Comparison of ENCODE assay signal across 1 cellular context in the genomic region with DNA sequence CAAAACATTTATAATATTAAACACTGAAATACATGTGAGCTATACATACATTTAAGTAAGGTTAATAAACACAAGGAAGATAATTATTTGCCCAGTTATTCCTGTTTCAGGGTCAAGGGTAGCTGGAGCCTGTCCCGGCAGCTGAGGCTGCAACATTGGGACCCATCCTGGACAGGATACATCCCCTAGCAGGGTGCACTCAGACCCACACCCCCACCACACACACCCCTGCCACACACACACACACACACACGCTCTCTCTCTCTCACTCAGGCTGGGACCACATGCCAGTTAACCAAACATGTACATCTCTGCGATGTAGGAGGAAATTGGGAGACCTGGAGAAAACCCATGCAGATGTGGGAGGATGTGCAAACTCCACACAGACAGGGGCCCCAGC.
TF ChIP-seq lines count a peak whose summit lies in the region.

No MANE protein-coding gene starts in this region.

TF ChIP-seq in HEK293, 187 proteins besides CTCF, POLR2A, EP300 and RAD21:
- TF ChIP-seq, protein P1, sequence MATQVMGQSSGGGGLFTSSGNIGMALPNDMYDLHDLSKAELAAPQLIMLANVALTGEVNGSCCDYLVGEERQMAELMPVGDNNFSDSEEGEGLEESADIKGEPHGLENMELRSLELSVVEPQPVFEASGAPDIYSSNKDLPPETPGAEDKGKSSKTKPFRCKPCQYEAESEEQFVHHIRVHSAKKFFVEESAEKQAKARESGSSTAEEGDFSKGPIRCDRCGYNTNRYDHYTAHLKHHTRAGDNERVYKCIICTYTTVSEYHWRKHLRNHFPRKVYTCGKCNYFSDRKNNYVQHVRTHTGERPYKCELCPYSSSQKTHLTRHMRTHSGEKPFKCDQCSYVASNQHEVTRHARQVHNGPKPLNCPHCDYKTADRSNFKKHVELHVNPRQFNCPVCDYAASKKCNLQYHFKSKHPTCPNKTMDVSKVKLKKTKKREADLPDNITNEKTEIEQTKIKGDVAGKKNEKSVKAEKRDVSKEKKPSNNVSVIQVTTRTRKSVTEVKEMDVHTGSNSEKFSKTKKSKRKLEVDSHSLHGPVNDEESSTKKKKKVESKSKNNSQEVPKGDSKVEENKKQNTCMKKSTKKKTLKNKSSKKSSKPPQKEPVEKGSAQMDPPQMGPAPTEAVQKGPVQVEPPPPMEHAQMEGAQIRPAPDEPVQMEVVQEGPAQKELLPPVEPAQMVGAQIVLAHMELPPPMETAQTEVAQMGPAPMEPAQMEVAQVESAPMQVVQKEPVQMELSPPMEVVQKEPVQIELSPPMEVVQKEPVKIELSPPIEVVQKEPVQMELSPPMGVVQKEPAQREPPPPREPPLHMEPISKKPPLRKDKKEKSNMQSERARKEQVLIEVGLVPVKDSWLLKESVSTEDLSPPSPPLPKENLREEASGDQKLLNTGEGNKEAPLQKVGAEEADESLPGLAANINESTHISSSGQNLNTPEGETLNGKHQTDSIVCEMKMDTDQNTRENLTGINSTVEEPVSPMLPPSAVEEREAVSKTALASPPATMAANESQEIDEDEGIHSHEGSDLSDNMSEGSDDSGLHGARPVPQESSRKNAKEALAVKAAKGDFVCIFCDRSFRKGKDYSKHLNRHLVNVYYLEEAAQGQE (tag by site-specific recombination; IDR thresholded peaks at IDR 0.05) = no peak
- TF ChIP-seq ZIC2 (tag by site-specific recombination; IDR thresholded peaks at IDR 0.05) = 0 out of 2 replicates have a peak, but pooled peaks have one; percentile 27
- TF ChIP-seq, protein P2, sequence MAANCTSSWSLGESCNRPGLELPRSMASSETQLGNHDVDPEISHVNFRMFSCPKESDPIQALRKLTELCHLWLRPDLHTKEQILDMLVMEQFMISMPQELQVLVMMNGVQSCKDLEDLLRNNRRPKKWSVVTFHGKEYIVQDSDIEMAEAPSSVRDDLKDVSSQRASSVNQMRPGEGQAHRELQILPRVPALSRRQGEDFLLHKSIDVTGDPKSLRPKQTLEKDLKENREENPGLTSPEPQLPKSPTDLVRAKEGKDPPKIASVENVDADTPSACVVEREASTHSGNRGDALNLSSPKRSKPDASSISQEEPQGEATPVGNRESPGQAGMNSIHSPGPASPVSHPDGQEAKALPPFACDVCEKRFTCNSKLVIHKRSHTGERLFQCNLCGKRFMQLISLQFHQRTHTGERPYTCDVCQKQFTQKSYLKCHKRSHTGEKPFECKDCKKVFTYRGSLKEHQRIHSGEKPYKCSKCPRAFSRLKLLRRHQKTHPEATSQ (tag by site-specific recombination; IDR thresholded peaks at IDR 0.05) = no peak
- TF ChIP-seq ZNF23 (tag by site-specific recombination; IDR thresholded peaks at IDR 0.05; ENCODE audit: borderline replicate concordance) = no peak
- no peak for TF ChIP-seq ZSCAN30 (tag by site-specific recombination; IDR thresholded peaks at IDR 0.05)
- peak; percentile 60 for TF ChIP-seq ZFHX2 (tag by site-specific recombination; conservative IDR thresholded peaks at IDR 0.05)
- no peak for TF ChIP-seq ZNF416 (tag by site-specific recombination; IDR thresholded peaks at IDR 0.05)
- TF ChIP-seq ZNF221 (tag by site-specific recombination; IDR thresholded peaks at IDR 0.05; ENCODE audit: borderline replicate concordance) = no peak
- TF ChIP-seq, protein P3, sequence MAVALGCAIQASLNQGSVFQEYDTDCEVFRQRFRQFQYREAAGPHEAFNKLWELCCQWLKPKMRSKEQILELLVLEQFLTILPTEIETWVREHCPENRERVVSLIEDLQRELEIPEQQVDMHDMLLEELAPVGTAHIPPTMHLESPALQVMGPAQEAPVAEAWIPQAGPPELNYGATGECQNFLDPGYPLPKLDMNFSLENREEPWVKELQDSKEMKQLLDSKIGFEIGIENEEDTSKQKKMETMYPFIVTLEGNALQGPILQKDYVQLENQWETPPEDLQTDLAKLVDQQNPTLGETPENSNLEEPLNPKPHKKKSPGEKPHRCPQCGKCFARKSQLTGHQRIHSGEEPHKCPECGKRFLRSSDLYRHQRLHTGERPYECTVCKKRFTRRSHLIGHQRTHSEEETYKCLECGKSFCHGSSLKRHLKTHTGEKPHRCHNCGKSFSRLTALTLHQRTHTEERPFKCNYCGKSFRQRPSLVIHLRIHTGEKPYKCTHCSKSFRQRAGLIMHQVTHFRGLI (tag by site-specific recombination; IDR thresholded peaks at IDR 0.05) = no peak
- TF ChIP-seq, protein P4, sequence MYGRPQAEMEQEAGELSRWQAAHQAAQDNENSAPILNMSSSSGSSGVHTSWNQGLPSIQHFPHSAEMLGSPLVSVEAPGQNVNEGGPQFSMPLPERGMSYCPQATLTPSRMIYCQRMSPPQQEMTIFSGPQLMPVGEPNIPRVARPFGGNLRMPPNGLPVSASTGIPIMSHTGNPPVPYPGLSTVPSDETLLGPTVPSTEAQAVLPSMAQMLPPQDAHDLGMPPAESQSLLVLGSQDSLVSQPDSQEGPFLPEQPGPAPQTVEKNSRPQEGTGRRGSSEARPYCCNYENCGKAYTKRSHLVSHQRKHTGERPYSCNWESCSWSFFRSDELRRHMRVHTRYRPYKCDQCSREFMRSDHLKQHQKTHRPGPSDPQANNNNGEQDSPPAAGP (tag by site-specific recombination; IDR thresholded peaks at IDR 0.05) = no peak
- no peak for TF ChIP-seq ZNF112 (tag by site-specific recombination; IDR thresholded peaks at IDR 0.05)
- no peak for TF ChIP-seq OVOL3 (tag by site-specific recombination; IDR thresholded peaks at IDR 0.05)
- no peak for TF ChIP-seq ZNF658 (tag by site-specific recombination; IDR thresholded peaks at IDR 0.05)
